Comparison of ENCODE assay signal across 33 cellular contexts in the genomic region with DNA sequence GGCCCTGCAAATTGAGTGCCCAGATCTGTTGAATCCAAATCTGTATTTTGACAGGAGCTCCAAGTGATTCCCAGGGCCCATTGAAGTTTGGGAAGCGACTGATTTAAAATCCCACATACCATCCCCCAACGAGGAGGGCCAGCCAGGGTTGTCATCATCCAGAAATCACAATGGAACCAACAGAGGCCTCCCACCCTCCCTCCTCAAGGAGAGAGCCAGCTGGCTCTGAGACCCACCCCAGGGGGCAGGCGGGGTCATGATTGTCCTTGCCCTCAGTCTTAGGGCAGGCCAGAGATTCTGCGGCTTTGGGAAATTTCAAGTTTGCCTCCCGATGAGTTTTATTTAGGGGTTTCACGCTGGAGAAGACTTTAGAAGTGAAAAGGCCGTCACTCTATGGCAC.
"Had no signal": no experiment of that assay in that cellular context is flagged by ENCODE, and none has a peak within 500 bp of the region (broad histone marks: within the 10 kb centered on the region; RNA-seq: fewer than 3 reads in every experiment).

No MANE protein-coding gene starts in this region.

- ATAC-seq: body of pancreas; effector memory CD8-positive, alpha-beta T cell; esophagus mucosa; foreskin keratinocyte; left lung; psoas muscle; stimulated activated naive CD8-positive, alpha-beta T cell treated with anti-CD3 and anti-CD28 coated beads, Interleukin-15, Interleukin-2, amounts not matched to agents 100 U/mL and 50 U/mL, for 24 hours; T-helper 17 cell had no signal

- H3K36me3 Mint-ChIP-seq: activated CD4-positive, alpha-beta memory T cell treated with anti-CD3 and anti-CD28 coated beads for 36 hours; activated naive CD8-positive, alpha-beta T cell treated with anti-CD3 and anti-CD28 coated beads for 36 hours; mesothelial cell of epicardium; naive B cell had no signal

- H3K9me3 ChIP-seq: adrenal gland, body of pancreas, heart left ventricle, left lung, psoas muscle, testis, transverse colon, uterus had no signal

- H3K4me1 ChIP-seq: adrenal gland, parathyroid adenoma had no signal

- H3K4me3 Mint-ChIP-seq: activated CD4-positive, alpha-beta memory T cell treated with anti-CD3 and anti-CD28 coated beads for 36 hours; activated CD4-positive, alpha-beta T cell treated with anti-CD3 and anti-CD28 coated beads, Interleukin-2, amount 10 ng/mL, durations not matched to agents 24 days and 14 days; activated naive CD4-positive, alpha-beta T cell treated with anti-CD3 and anti-CD28 coated beads for 36 hours; activated naive CD8-positive, alpha-beta T cell treated with anti-CD3 and anti-CD28 coated beads for 36 hours; activated T-helper 1 cell treated with anti-CD3 and anti-CD28 coated beads, Interleukin-12 subunit alpha, Interleukin-12 subunit beta, Interleukin-2, Interleukin-4 antibody, amounts not matched to agents 30 ng/mL and 10 ng/mL and 1 ng/mL, durations not matched to agents 14 hours and 24 hours and 36 hours; effector memory CD8-positive, alpha-beta T cell; mesothelial cell of epicardium; naive B cell; T-helper 17 cell had no signal

- H3K36me3 ChIP-seq: adrenal gland, cardiac muscle cell, heart left ventricle, left lung, transverse colon, uterus had no signal

- H3K27ac ChIP-seq: adrenal gland, body of pancreas, cardiac muscle cell, coronary artery, dorsolateral prefrontal cortex, foreskin keratinocyte, heart left ventricle, left lung, parathyroid adenoma, psoas muscle, testis, transverse colon, uterus had no signal

- H3K9me3 Mint-ChIP-seq: activated CD4-positive, alpha-beta memory T cell treated with anti-CD3 and anti-CD28 coated beads for 36 hours; activated CD4-positive, alpha-beta T cell treated with anti-CD3 and anti-CD28 coated beads, Interleukin-2, amount 10 ng/mL, durations not matched to agents 24 days and 14 days; activated naive CD4-positive, alpha-beta T cell treated with anti-CD3 and anti-CD28 coated beads for 36 hours; activated naive CD8-positive, alpha-beta T cell treated with anti-CD3 and anti-CD28 coated beads for 36 hours; activated T-helper 1 cell treated with anti-CD3 and anti-CD28 coated beads, Interleukin-12 subunit alpha, Interleukin-12 subunit beta, Interleukin-2, Interleukin-4 antibody, amounts not matched to agents 30 ng/mL and 10 ng/mL and 1 ng/mL, durations not matched to agents 14 hours and 24 hours and 36 hours; effector memory CD8-positive, alpha-beta T cell; mesothelial cell of epicardium; naive B cell had no signal

- DNase-seq: activated CD4-positive, alpha-beta memory T cell treated with anti-CD3 and anti-CD28 coated beads for 36 hours; activated CD4-positive, alpha-beta T cell treated with anti-CD3 and anti-CD28 coated beads, Interleukin-2, amount 10 ng/mL, durations not matched to agents 24 days and 14 days; activated CD4-positive, CD25-positive, alpha-beta regulatory T cell treated with anti-CD3 and anti-CD28 coated beads, Interleukin-2, amount 50 U/mL, for 72 hours; activated CD8-positive, alpha-beta memory T cell treated with anti-CD3 and anti-CD28 coated beads, Interleukin-2, amount 50 U/mL, for 4 hours; activated effector memory CD4-positive, alpha-beta T cell treated with anti-CD3 and anti-CD28 coated beads, Interleukin-2, amount 50 U/mL, for 16 hours; activated naive CD4-positive, alpha-beta T cell treated with anti-CD3 and anti-CD28 coated beads for 36 hours; activated naive CD8-positive, alpha-beta T cell treated with anti-CD3 and anti-CD28 coated beads for 36 hours; activated T-cell treated with anti-CD3 and anti-CD28 coated beads, Interleukin-2, amount 50 U/mL, for 1 hour; adrenal gland; aorta; body of pancreas; dorsolateral prefrontal cortex; effector memory CD8-positive, alpha-beta T cell; foreskin keratinocyte; hypothalamus; kidney glomerular epithelial cell; left lung; naive B cell; occipital lobe; stimulated activated CD4-positive, alpha-beta T cell treated with anti-CD3 and anti-CD28 coated beads, Interleukin-2, amount 100 ng/mL, for 48 hours; stimulated activated naive CD8-positive, alpha-beta T cell treated with anti-CD3 and anti-CD28 coated beads, Interleukin-15, Interleukin-2, amounts not matched to agents 100 U/mL and 50 U/mL, for 24 hours; T-helper 17 cell; testis; transverse colon; uterus had no signal

- H3K27me3 Mint-ChIP-seq: activated CD4-positive, alpha-beta T cell treated with anti-CD3 and anti-CD28 coated beads, Interleukin-2, amount 10 ng/mL, durations not matched to agents 24 days and 14 days had no signal

- H3K27ac Mint-ChIP-seq: activated CD4-positive, alpha-beta memory T cell treated with anti-CD3 and anti-CD28 coated beads for 36 hours; activated CD4-positive, alpha-beta T cell treated with anti-CD3 and anti-CD28 coated beads, Interleukin-2, amount 10 ng/mL, durations not matched to agents 24 days and 14 days; activated naive CD4-positive, alpha-beta T cell treated with anti-CD3 and anti-CD28 coated beads for 36 hours; activated naive CD8-positive, alpha-beta T cell treated with anti-CD3 and anti-CD28 coated beads for 36 hours; activated T-helper 1 cell treated with anti-CD3 and anti-CD28 coated beads, Interleukin-12 subunit alpha, Interleukin-12 subunit beta, Interleukin-2, Interleukin-4 antibody, amounts not matched to agents 30 ng/mL and 10 ng/mL and 1 ng/mL, durations not matched to agents 14 hours and 24 hours and 36 hours; effector memory CD8-positive, alpha-beta T cell; mesothelial cell of epicardium; naive B cell; T-helper 17 cell had no signal

- H3K4me1 Mint-ChIP-seq: activated CD4-positive, alpha-beta T cell treated with anti-CD3 and anti-CD28 coated beads, Interleukin-2, amount 10 ng/mL, durations not matched to agents 24 days and 14 days; activated naive CD8-positive, alpha-beta T cell treated with anti-CD3 and anti-CD28 coated beads for 36 hours; naive B cell had no signal

- H3K4me3 ChIP-seq: adrenal gland, body of pancreas, cardiac muscle cell, coronary artery, dorsolateral prefrontal cortex, heart left ventricle, left lung, psoas muscle, testis, transverse colon, uterus had no signal

- H3K27me3 ChIP-seq: adrenal gland, body of pancreas, cardiac muscle cell, foreskin keratinocyte, testis, transverse colon, uterus had no signal
